In the genomic region with DNA sequence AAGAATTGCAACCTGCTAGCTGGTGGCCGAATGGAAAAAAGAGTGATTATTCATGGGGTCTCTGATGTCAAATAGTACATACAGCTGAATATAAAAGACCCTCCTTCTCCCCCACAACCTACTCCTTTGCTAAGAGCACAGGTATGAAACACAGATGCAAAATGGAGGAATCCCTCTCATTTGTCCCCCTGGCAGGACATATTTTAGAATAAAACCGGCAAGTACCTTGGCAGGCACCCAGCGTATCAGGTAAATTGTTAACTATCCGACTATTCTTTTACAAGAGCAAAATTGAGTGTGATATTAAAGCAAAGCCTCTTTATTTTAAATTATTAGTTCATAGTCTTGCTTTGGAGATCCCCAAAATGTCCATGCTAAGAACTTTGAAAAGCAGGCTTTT, we compare ENCODE assay signal across 23 cellular contexts.
DNase-seq lines count a peak whose midpoint lies in the region; ATAC-seq and TF ChIP-seq lines count a peak whose summit lies in the region.
"Had no signal": no experiment of that assay in that cellular context is flagged by ENCODE, and none has a peak within 500 bp of the region (broad histone marks: within the 10 kb centered on the region; RNA-seq: fewer than 3 reads in every experiment).

No MANE protein-coding gene starts in this region.

- H3K4me2 ChIP-seq in mesendoderm (ENCODE audit: low read length) = no peak overlapping the region

- no peak overlapping the region for H3K56ac ChIP-seq in mesendoderm (ENCODE audit: low read length)

- H3K4me1 ChIP-seq in heart right ventricle (peaks cover 0 to 36% (median 27%) of the 10 kb centered on the region in 9 donors), right cardiac atrium (ENCODE audit: control insufficient read depth, insufficient read depth, low read length) (no peaks in the 10 kb centered on the region), ectodermal cell (ENCODE audit: control insufficient read depth, insufficient read depth, low read length) (peaks cover 3% of the 10 kb centered on the region), mesendoderm (ENCODE audit: control insufficient read depth, low read depth, low read length) (peaks cover 6% of the 10 kb centered on the region), subcutaneous abdominal adipose tissue (ENCODE audit: control insufficient read depth in 5 of 5, insufficient read depth in 5 of 5, low read length in 5 of 5) (peaks cover 0 to 12% (median 3%) of the 10 kb centered on the region in 5 donors)
- H3K4me1 ChIP-seq: SJCRH30, tibial nerve had no signal

- intact Hi-C loops in heart right ventricle (cut with DNase I) (loop anchor here in 2 of 10 donors (10.0 kb wide), 2 partner anchors 110 to 190 kb away; no protein-coding TSS in a partner anchor), right cardiac atrium (cut with DNase I) (no loop called here)

- no peak for TF ChIP-seq CTCF in heart right ventricle (IDR thresholded peaks at IDR 0.05)

- no peak overlapping the region for H2BK120ac ChIP-seq in mesendoderm (ENCODE audit: low read depth, low read length)

- no peak overlapping the region for H2AK5ac ChIP-seq in mesendoderm (ENCODE audit: low read length)

- H3K9me3 ChIP-seq in heart right ventricle (no peaks in the 10 kb centered on the region), right cardiac atrium (ENCODE audit: control insufficient read depth, low read length) (no peaks in the 10 kb centered on the region), ectodermal cell (ENCODE audit: control insufficient read depth, low read length) (no peaks in the 10 kb centered on the region), subcutaneous abdominal adipose tissue (ENCODE audit: control insufficient read depth in 5 of 5, low read length in 5 of 5) (no peaks in the 10 kb centered on the region)
- H3K9me3 ChIP-seq: prostate gland, SJCRH30, tibial nerve had no signal

- peak overlapping the region; percentile 36 for H2BK15ac ChIP-seq in mesendoderm (replicated peaks; ENCODE audit: low read depth)

- H3K27ac ChIP-seq in heart right ventricle = peak overlapping the region in 9 of 10 donors; percentile 15 to 86 (median 77)
- no peak overlapping the region for H3K27ac ChIP-seq in right cardiac atrium (ENCODE audit: low read length)
- H3K27ac ChIP-seq in ectodermal cell (ENCODE audit: insufficient read depth, low read depth, low read length, poor library complexity, severe bottlenecking) = peak overlapping the region; percentile 55
- H3K27ac ChIP-seq in mesendoderm (ENCODE audit: low read depth, low read length) = no peak overlapping the region
- H3K27ac ChIP-seq in subcutaneous abdominal adipose tissue (ENCODE audit: low read depth, low read length) = peak overlapping the region; percentile 39
- H3K27ac ChIP-seq: prostate gland, SJCRH30 had no signal

- H3K4ac ChIP-seq in mesendoderm (ENCODE audit: low read depth, low read length) = no peak overlapping the region

- H3K23ac ChIP-seq in mesendoderm (ENCODE audit: low read length) = no peak overlapping the region

- H3K4me3 ChIP-seq in heart right ventricle (no peak overlapping the region), right cardiac atrium (ENCODE audit: low read length) (no peak overlapping the region), ectodermal cell (ENCODE audit: insufficient read depth, low read depth, low read length) (no peak overlapping the region), mesendoderm (ENCODE audit: low read length) (no peak overlapping the region), subcutaneous abdominal adipose tissue (ENCODE audit: low read depth in 1 of 5, low read length in 5 of 5) (no peak overlapping the region)
- H3K4me3 ChIP-seq: K562, lung, prostate gland, SJCRH30, tibial nerve had no signal

- no peaks in the 10 kb centered on the region for H3K79me2 ChIP-seq in mesendoderm (ENCODE audit: control insufficient read depth, insufficient read depth, low read length)

- peak overlapping the region; percentile 28 for H4K8ac ChIP-seq in mesendoderm (ENCODE audit: low read depth, low read length)

- H2BK5ac ChIP-seq in mesendoderm (ENCODE audit: low read length) = no peak overlapping the region

- no peak overlapping the region for H3K18ac ChIP-seq in mesendoderm (ENCODE audit: low read length)

- DNase-seq in heart right ventricle (no peak), right cardiac atrium (no peak), mesendoderm (no peak), RPMI8226 (no peak), amniotic stem cell (lab: John Stamatoyannopoulos, UW) (no peak)
- DNase-seq: activated B cell treated with CpG ODN at 0.5 μM for 24 hours; activated CD4-positive, alpha-beta T cell treated with anti-CD3 and anti-CD28 coated beads, Interleukin-2, amount 50 U/mL, for 1 hour; activated naive CD4-positive, alpha-beta T cell; activated T-cell treated with anti-CD3 and anti-CD28 coated beads, Interleukin-2, amount 50 U/mL, for 48 hours; CD8-positive, alpha-beta T cell; endodermal cell; NCI-H1105; NCI-H2029; NCI-H2227 treated with DMSO at 0.1 percent for 48 hours; NCI-H69; SJCRH30 had no signal

- H3K79me1 ChIP-seq in mesendoderm (ENCODE audit: low read length) = no peaks in the 10 kb centered on the region

- H3K27me3 ChIP-seq in heart right ventricle (no peaks in the 10 kb centered on the region), right cardiac atrium (ENCODE audit: control insufficient read depth, insufficient read depth) (no peaks in the 10 kb centered on the region), ectodermal cell (ENCODE audit: control insufficient read depth, insufficient read depth, low read length, poor library complexity, severe bottlenecking) (no peaks in the 10 kb centered on the region), mesendoderm (ENCODE audit: insufficient read depth, low read length, poor library complexity) (no peaks in the 10 kb centered on the region), subcutaneous abdominal adipose tissue (ENCODE audit: control insufficient read depth in 5 of 5, insufficient read depth in 4 of 5, low read length in 5 of 5) (no peaks in the 10 kb centered on the region)
- H3K27me3 ChIP-seq: SJCRH30, tibial nerve had no signal

- H4K5ac ChIP-seq in mesendoderm (ENCODE audit: low read length) = no peak overlapping the region

- no peak overlapping the region for H3K9ac ChIP-seq in mesendoderm (ENCODE audit: low read length)
- H3K9ac ChIP-seq in subcutaneous abdominal adipose tissue (ENCODE audit: low read length in 5 of 5) = no peak overlapping the region

- ATAC-seq in heart right ventricle (no peak), right cardiac atrium (no peak), GM21717 (IDR thresholded peaks at IDR 0.05; ENCODE audit: unreplicated experiment) (no peak)
- ATAC-seq: CD8-positive, alpha-beta T cell; K562 had no signal

- 62 to 70% methylated on average over 4 of the region's 4 CpGs for WGBS in heart right ventricle, 2 donors
- 75% methylated on average over 4 of the region's 4 CpGs for WGBS in right cardiac atrium
- WGBS in ectodermal cell, 2 experiments = 91 to 92% methylated on average over 3 to 4 of the region's 4 CpGs
- no CpG with 5 or more reads among the region's 4 CpGs for WGBS in mesendoderm (ENCODE audit: extremely low coverage, insufficient coverage, low lambda C conversion rate)

- no peaks in the 10 kb centered on the region for H3K36me3 ChIP-seq in heart right ventricle
- H3K36me3 ChIP-seq in ectodermal cell (ENCODE audit: control insufficient read depth, insufficient read depth, low read length) = no peaks in the 10 kb centered on the region
- no peaks in the 10 kb centered on the region for H3K36me3 ChIP-seq in mesendoderm (ENCODE audit: control insufficient read depth, insufficient read depth, low read length)
- H3K36me3 ChIP-seq in subcutaneous abdominal adipose tissue (ENCODE audit: control insufficient read depth in 5 of 5, insufficient read depth in 5 of 5, low read length in 5 of 5) = no peaks in the 10 kb centered on the region
- H3K36me3 ChIP-seq: prostate gland, SJCRH30, tibial nerve had no signal

Comparison
In these comparisons a context has a peak if more than half of its experiments do, and no peak if none do; other contexts are left out.
1. H3K27ac ChIP-seq: peak in heart right ventricle (9 of 10), ectodermal cell (single experiment) and subcutaneous abdominal adipose tissue (single experiment); none in right cardiac atrium (single experiment) and mesendoderm (single experiment).